In the genomic region with DNA sequence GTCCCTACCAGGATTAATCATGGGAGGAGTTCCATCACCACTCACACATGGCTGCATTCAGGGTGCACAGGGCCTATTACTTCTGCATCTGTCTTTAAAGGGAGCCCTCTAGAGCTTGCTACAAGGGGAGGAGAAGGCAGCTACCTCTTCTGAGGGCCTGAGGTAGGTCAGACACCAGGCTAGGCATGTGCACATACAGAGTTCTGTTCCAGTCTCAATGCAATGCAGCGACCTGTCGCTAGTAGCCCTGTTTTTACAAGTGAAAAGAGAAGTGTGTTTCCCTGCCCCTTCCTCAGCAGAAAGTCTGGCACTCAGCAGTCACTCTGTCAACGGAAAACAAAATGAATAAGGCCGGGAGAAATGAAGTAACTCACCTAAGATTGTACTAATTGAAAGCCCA, we compare ENCODE assay signal across 17 cellular contexts.
"Had no signal": no experiment of that assay in that cellular context is flagged by ENCODE, and none has a peak within 500 bp of the region (broad histone marks: within the 10 kb centered on the region; RNA-seq: fewer than 3 reads in every experiment).

No MANE protein-coding gene starts in this region.

- H3K4me1 Mint-ChIP-seq: natural killer cell had no signal

- H3K36me3 ChIP-seq: spleen, stomach had no signal

- H3K4me2 ChIP-seq: hepatocyte had no signal

- H3K4me1 ChIP-seq: spleen, stomach had no signal

- H2AFZ ChIP-seq: hepatocyte had no signal

- H3K27ac ChIP-seq: foreskin keratinocyte, hepatocyte, spleen, stomach had no signal

- H3K4me3 Mint-ChIP-seq: natural killer cell, neural crest cell had no signal

- ATAC-seq: foreskin keratinocyte, natural killer cell, sciatic nerve had no signal

- H3K9me3 ChIP-seq: stomach had no signal

- DNase-seq: effector memory CD4-positive, alpha-beta T cell; foreskin keratinocyte; head of caudate nucleus; kidney glomerular epithelial cell; mammary epithelial cell; natural killer cell; posterior cingulate gyrus; spleen; stimulated activated CD4-positive, alpha-beta T cell treated with anti-CD3 and anti-CD28 coated beads, Interleukin-15, amount 100 ng/mL, for 24 hours; stimulated activated CD4-positive, alpha-beta T cell treated with anti-CD3 and anti-CD28 coated beads, Interleukin-1b, Interleukin-23, amount 100 ng/mL, for 48 hours; stimulated activated CD4-positive, alpha-beta T cell treated with anti-CD3 and anti-CD28 coated beads, Interleukin-4, amount 100 ng/mL, for 4 hours; stimulated activated naive CD4-positive, alpha-beta T cell; stomach; trophoblast cell had no signal

- H3K27ac Mint-ChIP-seq: natural killer cell had no signal

- H3K4me3 ChIP-seq: hepatocyte, spleen, stomach had no signal

- H3K79me2 ChIP-seq: hepatocyte had no signal

- H3K27me3 ChIP-seq: foreskin keratinocyte, hepatocyte, spleen, stomach had no signal
